8 cellular contexts compared by ENCODE assay signal in genomic region chr1:150537732-150538684, GRCh38. TPM values are rescaled to one million over a fixed set of nuclear protein-coding genes. Genes with fewer than 3 reads are reported as not detected.
DNase-seq lines count a peak whose midpoint lies in the region; ATAC-seq and TF ChIP-seq lines count a peak whose summit lies in the region.

No MANE protein-coding gene starts in this region.

- 53 to 75% methylated on average over 17 of the region's 17 CpGs for WGBS in lower leg skin, 2 donors

- H3K27ac ChIP-seq in skin epidermis: peak overlapping the region in 13 of 21 experiments; percentile 18 to 76 (median 57)

- H3K9me3 Mint-ChIP-seq in activated CD4-positive, alpha-beta T cell treated with anti-CD3 and anti-CD28 coated beads for 36 hours (ENCODE audit: low read depth): no peaks in the 10 kb centered on the region

- intact Hi-C loops in lower leg skin (cut with DNase I; ENCODE audit: low total_unique reads): no loop called here
- intact Hi-C loops in activated CD4-positive, alpha-beta T cell treated with anti-CD3 and anti-CD28 coated beads for 36 hours (cut with DNase I, micrococcal nuclease): loop anchor here in 1 of 2 experiments (10.0 kb wide), 1 partner anchor 283 kb away; the partner anchor contains the start of gene CA14

- POLR2A ChIA-PET in activated CD4-positive, alpha-beta T cell treated with anti-CD3 and anti-CD28 coated beads for 36 hours (lab: Charles Lee): no interaction called here

- no peak for ATAC-seq in activated CD4-positive, alpha-beta T cell treated with anti-CD3 and anti-CD28 coated beads for 36 hours
- ATAC-seq in HG03095 (IDR thresholded peaks at IDR 0.05; ENCODE audit: unreplicated experiment): no peak

- no peak for TF ChIP-seq POLR2A in lower leg skin (IDR thresholded peaks at IDR 0.05)

- CTCF ChIA-PET in activated CD4-positive, alpha-beta T cell treated with anti-CD3 and anti-CD28 coated beads for 36 hours (lab: Charles Lee): interaction anchor here (0.5 to 1.7 kb wide), 5 partner anchors 10 to 670 kb away, joined by 3 to 4 read pairs (median 3); no protein-coding TSS in a partner anchor

- H3K4me3 Mint-ChIP-seq in activated CD4-positive, alpha-beta T cell treated with anti-CD3 and anti-CD28 coated beads for 36 hours: no peak overlapping the region

- H3K4me1 Mint-ChIP-seq in activated CD4-positive, alpha-beta T cell treated with anti-CD3 and anti-CD28 coated beads for 36 hours: no peaks in the 10 kb centered on the region

- H3K4me3 ChIP-seq in skin epidermis: no peak overlapping the region
- no peak overlapping the region for H3K4me3 ChIP-seq in lower leg skin (ENCODE audit: low read depth, poor library complexity, severe bottlenecking)

- H3K27me3 Mint-ChIP-seq in activated CD4-positive, alpha-beta T cell treated with anti-CD3 and anti-CD28 coated beads for 36 hours: no peaks in the 10 kb centered on the region

- no peak overlapping the region for H3K27ac Mint-ChIP-seq in activated CD4-positive, alpha-beta T cell treated with anti-CD3 and anti-CD28 coated beads for 36 hours

- in situ Hi-C loops in GM13977 (cut with MboI; ENCODE audit: low pct_unique_long_range_greater_than_20kb, low sequenced_read_pairs, unreplicated experiment): loop anchor here (10.0 to 25.0 kb wide), 2 partner anchors 73 to 276 kb away; partner anchors contain the start of genes APH1A, C1orf54 and CA14

- DNase-seq in GM13977 (ENCODE audit: low spot score) (no peak), amniotic epithelial cell (ENCODE audit: low read depth) (peak; percentile 79), hepatic stellate cell (ENCODE audit: low spot score) (peak; percentile 64), lower leg skin (ENCODE audit: low spot score in 2 of 2) (no peak), SHP77 treated with DMSO at 0.1 percent for 48 hours (lab: John Stamatoyannopoulos, UW) (no peak)
- DNase-seq in activated CD4-positive, alpha-beta T cell treated with anti-CD3 and anti-CD28 coated beads for 36 hours: no peak

- H3K36me3 Mint-ChIP-seq in activated CD4-positive, alpha-beta T cell treated with anti-CD3 and anti-CD28 coated beads for 36 hours (ENCODE audit: low read depth): no peaks in the 10 kb centered on the region

- peak; percentile 9 for TF ChIP-seq CTCF in GM13977 (IDR thresholded peaks at IDR 0.05; ENCODE audit: extremely low read depth, insufficient read depth, missing control alignments)
- no peak for TF ChIP-seq CTCF in lower leg skin (IDR thresholded peaks at IDR 0.05)

RNA-seq across cellular contexts. Expression of gene ADAMTSL4, which starts 11.2 kb away (rescaled TPM):
- 10 to 100 TPM; 10.1 to 15.9 (median 13.6) TPM for total RNA-seq in lower leg skin
- total RNA-seq in activated CD4-positive, alpha-beta T cell treated with anti-CD3 and anti-CD28 coated beads for 36 hours: under 1 TPM; 0.28 to 0.59 TPM

RNA-seq across cellular contexts. Expression of gene FALEC, which starts 22.5 kb away (rescaled TPM):
- 1 to 10 TPM in 1 of 4 donors, not detected in 3; 1.1 TPM for total RNA-seq in lower leg skin
- under 1 TPM in 1 of 2 experiments, not detected in 1; 0.34 TPM for total RNA-seq in activated CD4-positive, alpha-beta T cell treated with anti-CD3 and anti-CD28 coated beads for 36 hours

RNA-seq across cellular contexts. Expression of gene ECM1, which starts 30.1 kb away (rescaled TPM):
- total RNA-seq in lower leg skin: 100 to 1,000 TPM in 1 of 4 donors, 10 to 100 TPM in 3; 64.1 to 131 (median 86.2) TPM
- total RNA-seq in activated CD4-positive, alpha-beta T cell treated with anti-CD3 and anti-CD28 coated beads for 36 hours: 1 to 10 TPM in 1 of 2 experiments, under 1 TPM in 1; 0.96 to 1.2 TPM

RNA-seq across cellular contexts. Expression of gene MCL1, which starts 41.4 kb away (rescaled TPM):
- 100 to 1,000 TPM; 282 to 445 (median 360) TPM for total RNA-seq in lower leg skin
- total RNA-seq in activated CD4-positive, alpha-beta T cell treated with anti-CD3 and anti-CD28 coated beads for 36 hours: 100 to 1,000 TPM; 185 to 265 TPM

RNA-seq across cellular contexts. Expression of gene TARS2, which starts 50.8 kb away (rescaled TPM):
- total RNA-seq in lower leg skin: 10 to 100 TPM in 3 of 4 donors, 1 to 10 TPM in 1; 9.7 to 25.1 (median 16.5) TPM
- 10 to 100 TPM; 43.8 to 58.6 TPM for total RNA-seq in activated CD4-positive, alpha-beta T cell treated with anti-CD3 and anti-CD28 coated beads for 36 hours

Comparison
In these comparisons a context has a peak if more than half of its experiments do, and no peak if none do; other contexts are left out.
1. DNase-seq: peak in amniotic epithelial cell (single experiment) and hepatic stellate cell (single experiment); none in GM13977 (single experiment), lower leg skin (0 of 2), activated CD4-positive, alpha-beta T cell treated with anti-CD3 and anti-CD28 coated beads for 36 hours (single experiment) and SHP77 treated with DMSO at 0.1 percent for 48 hours (single experiment).
2. RNA of gene ADAMTSL4, which starts 11.2 kb away (total RNA-seq): 10.1 to 15.9 TPM in lower leg skin; 0.28 to 0.59 TPM in activated CD4-positive, alpha-beta T cell treated with anti-CD3 and anti-CD28 coated beads for 36 hours; every median in the first group is over 4 times any median in the second.
3. RNA of gene ECM1, which starts 30.1 kb away (total RNA-seq): 64.1 to 131 TPM in lower leg skin; 0.96 to 1.2 TPM in activated CD4-positive, alpha-beta T cell treated with anti-CD3 and anti-CD28 coated beads for 36 hours; every median in the first group is over 10 times any median in the second.